ENCODE assay signal across 27 cellular contexts in genomic region chr2:27593240-27593639, GRCh38.
"Had no signal": no experiment of that assay in that cellular context is flagged by ENCODE, and none has a peak within 500 bp of the region (broad histone marks: within the 10 kb centered on the region; RNA-seq: fewer than 3 reads in every experiment).

No MANE protein-coding gene starts in this region.

- ATAC-seq: activated CD8-positive, alpha-beta memory T cell treated with anti-CD3 and anti-CD28 coated beads, Interleukin-2, amount 10 ng/mL, durations not matched to agents 7 days and 5 days; gastroesophageal sphincter; heart right ventricle had no signal

- H3K4me1 ChIP-seq: ascending aorta, breast epithelium, colonic mucosa had no signal

- H3K27ac Mint-ChIP-seq: activated CD4-positive, alpha-beta memory T cell treated with anti-CD3 and anti-CD28 coated beads, Interleukin-2, amount 10 ng/mL, durations not matched to agents 7 days and 5 days; activated CD8-positive, alpha-beta memory T cell treated with anti-CD3 and anti-CD28 coated beads, Interleukin-2, amount 10 ng/mL, durations not matched to agents 7 days and 5 days; activated naive CD4-positive, alpha-beta T cell treated with anti-CD3 and anti-CD28 coated beads for 36 hours; activated naive CD8-positive, alpha-beta T cell treated with anti-CD3 and anti-CD28 coated beads for 36 hours; activated T-helper 1 cell treated with anti-CD3 and anti-CD28 coated beads, Interleukin-12 subunit alpha, Interleukin-12 subunit beta, Interleukin-2, Interleukin-4 antibody, amounts not matched to agents 30 ng/mL and 10 ng/mL and 1 ng/mL, durations not matched to agents 14 hours and 24 hours and 36 hours; activated T-helper 2 cell treated with anti-CD3 and anti-CD28 coated beads, Interferon-gamma antibody, Interleukin-2, Interleukin-4, amounts not matched to agents 10 μg/mL and 5 μg/mL and 100 μg/mL, durations not matched to agents 14 hours and 24 hours and 36 hours; brain had no signal

- H3K36me3 ChIP-seq: breast epithelium, cardiac muscle cell, colonic mucosa had no signal

- H3K27ac ChIP-seq: ascending aorta, breast epithelium, cardiac muscle cell, colonic mucosa, esophagus squamous epithelium, gastroesophageal sphincter, heart right ventricle had no signal

- H3K4me1 Mint-ChIP-seq: brain had no signal

- H3K9me3 ChIP-seq: colonic mucosa had no signal

- H3K27me3 ChIP-seq: ascending aorta, breast epithelium, cardiac muscle cell, colonic mucosa, esophagus squamous epithelium, gastroesophageal sphincter, heart right ventricle had no signal

- DNase-seq: activated CD4-positive, alpha-beta memory T cell treated with anti-CD3 and anti-CD28 coated beads, Interleukin-2, amount 10 ng/mL, durations not matched to agents 7 days and 5 days; activated CD4-positive, alpha-beta T cell treated with anti-CD3 and anti-CD28 coated beads for 4 hours; activated CD4-positive, CD25-positive, alpha-beta regulatory T cell; activated CD4-positive, CD25-positive, alpha-beta regulatory T cell treated with anti-CD3 and anti-CD28 coated beads, Interleukin-2, amount 50 U/mL, for 72 hours; activated CD8-positive, alpha-beta memory T cell treated with anti-CD3 and anti-CD28 coated beads, Interleukin-2, amount 10 ng/mL, durations not matched to agents 7 days and 5 days; activated CD8-positive, alpha-beta memory T cell treated with anti-CD3 and anti-CD28 coated beads, Interleukin-2, amount 50 U/mL, for 4 hours; activated effector memory CD4-positive, alpha-beta T cell treated with anti-CD3 and anti-CD28 coated beads, Interleukin-2, amount 50 U/mL, for 16 hours; activated naive CD4-positive, alpha-beta T cell treated with anti-CD3 and anti-CD28 coated beads for 36 hours; activated naive CD8-positive, alpha-beta T cell treated with anti-CD3 and anti-CD28 coated beads for 36 hours; activated T-cell treated with anti-CD3 and anti-CD28 coated beads, Interleukin-2, amount 50 U/mL, for 1 hour; activated T-cell treated with anti-CD3 and anti-CD28 coated beads, Interleukin-2, amount 50 U/mL, for 48 hours; central memory CD4-positive, alpha-beta T cell; cerebellar nuclear complex; colonic mucosa; effector CD8-positive, alpha-beta T cell; erythroblast; esophagus squamous epithelium; foreskin melanocyte; heart right ventricle; T-helper 2 cell had no signal

- H3K4me3 ChIP-seq: ascending aorta, breast epithelium, cardiac muscle cell, colonic mucosa, esophagus squamous epithelium, gastroesophageal sphincter, heart right ventricle had no signal

- H3K27me3 Mint-ChIP-seq: activated CD4-positive, alpha-beta memory T cell treated with anti-CD3 and anti-CD28 coated beads, Interleukin-2, amount 10 ng/mL, durations not matched to agents 7 days and 5 days; activated CD8-positive, alpha-beta memory T cell treated with anti-CD3 and anti-CD28 coated beads, Interleukin-2, amount 10 ng/mL, durations not matched to agents 7 days and 5 days; activated naive CD8-positive, alpha-beta T cell treated with anti-CD3 and anti-CD28 coated beads for 36 hours; brain had no signal

- H3K4me3 Mint-ChIP-seq: activated CD4-positive, alpha-beta memory T cell treated with anti-CD3 and anti-CD28 coated beads, Interleukin-2, amount 10 ng/mL, durations not matched to agents 7 days and 5 days; activated CD8-positive, alpha-beta memory T cell treated with anti-CD3 and anti-CD28 coated beads, Interleukin-2, amount 10 ng/mL, durations not matched to agents 7 days and 5 days; activated naive CD4-positive, alpha-beta T cell treated with anti-CD3 and anti-CD28 coated beads for 36 hours; activated naive CD8-positive, alpha-beta T cell treated with anti-CD3 and anti-CD28 coated beads for 36 hours; activated T-helper 1 cell treated with anti-CD3 and anti-CD28 coated beads, Interleukin-12 subunit alpha, Interleukin-12 subunit beta, Interleukin-2, Interleukin-4 antibody, amounts not matched to agents 30 ng/mL and 10 ng/mL and 1 ng/mL, durations not matched to agents 14 hours and 24 hours and 36 hours; brain had no signal
